In the genomic region with DNA sequence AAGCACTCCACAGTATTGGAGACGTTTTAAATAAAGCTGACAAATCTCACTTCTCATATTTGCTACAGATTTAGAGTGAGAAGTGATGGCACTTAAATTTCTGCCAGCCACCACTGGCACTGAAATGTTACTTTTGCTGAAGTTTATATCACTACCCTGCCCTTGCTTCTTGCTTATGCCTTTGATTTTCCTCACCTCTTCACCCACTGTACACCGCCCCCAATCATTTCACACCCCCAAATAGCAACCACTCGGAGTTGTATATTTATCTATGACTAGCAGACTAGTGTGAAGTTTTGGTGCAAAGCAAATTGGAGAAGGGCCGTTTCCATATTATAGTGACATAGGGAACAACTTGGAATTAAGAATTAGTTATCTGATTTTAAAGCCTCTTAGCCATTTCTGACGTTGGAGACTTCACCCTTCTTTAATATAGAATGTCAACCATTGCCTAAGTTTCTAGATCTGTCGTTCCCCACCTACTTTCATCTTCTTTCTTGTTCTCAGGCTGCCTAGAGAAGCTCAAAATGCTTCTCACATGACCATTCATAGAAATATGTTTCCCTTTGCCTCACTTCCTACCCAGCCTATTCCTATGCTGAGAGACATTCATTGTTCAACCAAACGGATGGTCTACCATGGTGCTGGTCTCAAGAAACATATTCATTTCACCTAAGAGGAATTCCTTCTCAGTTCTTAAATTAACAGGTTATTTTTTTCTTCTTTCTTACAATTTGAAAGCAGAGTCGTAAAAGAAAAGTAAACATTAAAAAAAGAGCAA, we compare ENCODE assay signal across 20 cellular contexts. TPM values are rescaled to one million over a fixed set of nuclear protein-coding genes. Genes with fewer than 3 reads are reported as not detected.
A peak's percentile ranks its signal among the peaks of the same experiment; 100 is the strongest.
DNase-seq lines count a peak whose midpoint lies in the region; ATAC-seq and TF ChIP-seq lines count a peak whose summit lies in the region.
"Had no signal": no experiment of that assay in that cellular context is flagged by ENCODE, and none has a peak within 500 bp of the region (broad histone marks: within the 10 kb centered on the region; RNA-seq: fewer than 3 reads in every experiment).

No MANE protein-coding gene starts in this region.

- no peak overlapping the region for H2AFZ ChIP-seq in IMR-90 (replicated peaks; ENCODE audit: low read length, poor library complexity)

- no peak overlapping the region for H3K4me3 ChIP-seq in IMR-90 (ENCODE audit: insufficient read depth, low read depth, low read length)
- H3K4me3 ChIP-seq: Peyer's patch, SJCRH30 had no signal

- CTCF ChIA-PET in Calu3 (lab: Charles Lee) (no interaction called here), IMR-90 (lab: Yijun Ruan, JAX) (no interaction called here)

- H3K27me3 ChIP-seq in IMR-90 (ENCODE audit: control insufficient read depth, insufficient read depth, low read length): no peaks in the 10 kb centered on the region
- H3K27me3 ChIP-seq: Peyer's patch, SJCRH30 had no signal

- H3K79me1 ChIP-seq in IMR-90 (ENCODE audit: low read depth in 1 of 2, low read length in 2 of 2): no peaks in the 10 kb centered on the region

- no peak overlapping the region for H2BK15ac ChIP-seq in IMR-90 (ENCODE audit: low read depth, low read length)

- H3K36me3 ChIP-seq in IMR-90 (ENCODE audit: control insufficient read depth, insufficient read depth, low read length): no peaks in the 10 kb centered on the region
- H3K36me3 ChIP-seq: Peyer's patch, SJCRH30 had no signal

- no peak overlapping the region for H3K4me2 ChIP-seq in IMR-90 (ENCODE audit: low read depth, low read length)
- H3K4me2 ChIP-seq: KMS-11 had no signal

- H3K4ac ChIP-seq in IMR-90 (ENCODE audit: low read depth, low read length): no peak overlapping the region

- H3K14ac ChIP-seq in IMR-90 (replicated peaks; ENCODE audit: low read depth, low read length): no peak overlapping the region

- H3K4me3 Mint-ChIP-seq in Calu3 (ENCODE audit: low read depth, unreplicated experiment) (no peak overlapping the region), progenitor cell of endocrine pancreas (ENCODE audit: low read depth) (no peak overlapping the region)
- H3K4me3 Mint-ChIP-seq: CD8-positive, alpha-beta memory T cell had no signal

- no peak overlapping the region for H2AK9ac ChIP-seq in IMR-90 (replicated peaks; ENCODE audit: low read depth, low read length, poor library complexity)

- H3K27ac Mint-ChIP-seq in Calu3 (ENCODE audit: unreplicated experiment): peak overlapping the region; percentile 52
- H3K27ac Mint-ChIP-seq in progenitor cell of endocrine pancreas: peak overlapping the region; percentile 40
- H3K27ac Mint-ChIP-seq: CD8-positive, alpha-beta memory T cell had no signal

- POLR2A ChIA-PET in IMR-90 (lab: Charles Lee; ENCODE audit: unreplicated experiment): no interaction called here

- no peaks in the 10 kb centered on the region for H3K9me3 ChIP-seq in IMR-90 (ENCODE audit: control insufficient read depth, insufficient read depth, low read length)
- H3K9me3 ChIP-seq: Peyer's patch, SJCRH30 had no signal

- ATAC-seq in IMR-90 (ENCODE audit: low read depth): no peak
- ATAC-seq in HG03196 (IDR thresholded peaks at IDR 0.05; ENCODE audit: unreplicated experiment): no peak
- no peak for ATAC-seq in HG03565 (IDR thresholded peaks at IDR 0.05; ENCODE audit: unreplicated experiment)

- H3K36me3 Mint-ChIP-seq in Calu3 (ENCODE audit: insufficient read depth, unreplicated experiment) (peaks cover 7% of the 10 kb centered on the region), progenitor cell of endocrine pancreas (ENCODE audit: insufficient read depth) (no peaks in the 10 kb centered on the region)
- H3K36me3 Mint-ChIP-seq: CD8-positive, alpha-beta memory T cell had no signal

- dilution Hi-C loops in IMR-90 (cut with HindIII; ENCODE audit: low sequenced_read_pairs, unreplicated experiment): no loop called here

- H3K18ac ChIP-seq in IMR-90 (ENCODE audit: low read depth, low read length): peak overlapping the region; percentile 51; the same call in 1 of the 2 replicates

- H3K56ac ChIP-seq in IMR-90 (ENCODE audit: extremely low read depth, insufficient read depth, low read length): no peak overlapping the region

- no peak for TF ChIP-seq RAD21 in IMR-90 (IDR thresholded peaks at IDR 0.05; ENCODE audit: low read length)

- no peak overlapping the region for H2BK20ac ChIP-seq in IMR-90 (ENCODE audit: low read depth, low read length)

- no peak overlapping the region for H2AK5ac ChIP-seq in IMR-90 (ENCODE audit: low read depth, low read length)

- DNase-seq in Calu3 (no peak), IMR-90 (no peak), epithelial cell of prostate (ENCODE audit: low read depth, low spot score) (no peak), progenitor cell of endocrine pancreas (ENCODE audit: low spot score, unreplicated experiment) (no peak), GM19240 (ENCODE audit: insufficient read length, low spot score) (no peak)
- DNase-seq: CD8-positive, alpha-beta memory T cell; DMS53; GDM1; NCI-H1694; NCI-H2081; NCI-H2171; NCI-H345; NCI-H524; NCI-H774; Peyer's patch; SJCRH30 had no signal

- H4K8ac ChIP-seq in IMR-90 (ENCODE audit: low read depth in 2 of 2, low read length in 2 of 2): no peak overlapping the region

- no peak overlapping the region for H4K5ac ChIP-seq in IMR-90 (ENCODE audit: low read depth, low read length)

- H3K27ac ChIP-seq in IMR-90 (ENCODE audit: insufficient read depth, low read length) (no peak overlapping the region), epithelial cell of prostate (peak overlapping the region; percentile 31)
- H3K27ac ChIP-seq: C4-2B, KMS-11, Peyer's patch, SJCRH30 had no signal

- H3K27me3 Mint-ChIP-seq in Calu3 (ENCODE audit: unreplicated experiment) (no peaks in the 10 kb centered on the region), progenitor cell of endocrine pancreas (no peaks in the 10 kb centered on the region)

- no peaks in the 10 kb centered on the region for H3K9me1 ChIP-seq in IMR-90 (ENCODE audit: insufficient read depth, low read length)

- no peak overlapping the region for H4K91ac ChIP-seq in IMR-90 (ENCODE audit: insufficient read depth, low read depth, low read length)

- H3K9me3 Mint-ChIP-seq in Calu3 (ENCODE audit: low read depth, unreplicated experiment) (peaks cover 4% of the 10 kb centered on the region), progenitor cell of endocrine pancreas (ENCODE audit: low read depth) (no peaks in the 10 kb centered on the region)

- BruUV-seq in Calu3 (replicated peaks; lab: Mats Ljungman, UMichigan) (no TSS peak), IMR-90 (replicated peaks; lab: Mats Ljungman, UMichigan) (no TSS peak)

- no peak overlapping the region for H2BK5ac ChIP-seq in IMR-90 (ENCODE audit: low read depth, low read length, poor library complexity, severe bottlenecking)

- no peak overlapping the region for H3K23ac ChIP-seq in IMR-90 (ENCODE audit: low read depth, low read length)

- H3K9ac ChIP-seq in IMR-90 (ENCODE audit: low read depth, low read length): no peak overlapping the region
- H3K9ac ChIP-seq: KMS-11 had no signal

- no peak for TF ChIP-seq POLR2A in IMR-90 (IDR thresholded peaks at IDR 0.05; ENCODE audit: low read depth, low read length)

- H4K20me1 ChIP-seq in IMR-90 (ENCODE audit: insufficient read depth, low read length): no peaks in the 10 kb centered on the region

- 72% methylated on average over 2 of the region's 8 CpGs; no CpG with 5 or more reads in 1 of the 2 experiments for WGBS in IMR-90 (ENCODE audit: extremely low coverage in 2 of 2, insufficient read length in 1 of 2), 2 experiments

- H3K4me1 Mint-ChIP-seq in Calu3 (ENCODE audit: low read depth, unreplicated experiment) (peaks cover 9% of the 10 kb centered on the region), progenitor cell of endocrine pancreas (ENCODE audit: low read depth) (peaks cover 14% of the 10 kb centered on the region)
- H3K4me1 Mint-ChIP-seq: CD8-positive, alpha-beta memory T cell had no signal

- in situ Hi-C loops in IMR-90 (cut with MboI; ENCODE audit: low sequenced_read_pairs): no loop called here

- no peak overlapping the region for H2BK120ac ChIP-seq in IMR-90 (ENCODE audit: low read depth, low read length)

- H3K4me1 ChIP-seq in IMR-90 (ENCODE audit: control insufficient read depth, insufficient read depth, low read length): no peaks in the 10 kb centered on the region; the same call in 1 of the 2 replicates
- H3K4me1 ChIP-seq: Peyer's patch had no signal

- intact Hi-C loops in Calu3 (cut with micrococcal nuclease; ENCODE audit: unreplicated experiment) (no loop called here), IMR-90 (cut with micrococcal nuclease) (no loop called here)

- no peak for TF ChIP-seq CTCF in Calu3 (IDR thresholded peaks at IDR 0.05; ENCODE audit: unreplicated experiment)
- TF ChIP-seq CTCF in IMR-90 (conservative IDR thresholded peaks at IDR 0.05; ENCODE audit: low read depth, low read length): no peak
- TF ChIP-seq CTCF in progenitor cell of endocrine pancreas (IDR thresholded peaks at IDR 0.05; ENCODE audit: unreplicated experiment): no peak

TF ChIP-seq in IMR-90, 13 proteins besides CTCF, POLR2A, EP300 and RAD21 (continues in another document):
- no peak for TF ChIP-seq MAZ (IDR thresholded peaks at IDR 0.05; ENCODE audit: borderline replicate concordance, low read depth, low read length)
- no peak for TF ChIP-seq CHD1 (IDR thresholded peaks at IDR 0.05; ENCODE audit: low read depth, low read length)
- TF ChIP-seq USF2 (IDR thresholded peaks at IDR 0.05; ENCODE audit: low read depth, low read length): no peak
- TF ChIP-seq FOS (IDR thresholded peaks at IDR 0.05; ENCODE audit: low read depth, low read length): no peak
- TF ChIP-seq MAFK (IDR thresholded peaks at IDR 0.05; ENCODE audit: low read depth, low read length): no peak
- TF ChIP-seq RCOR1 (IDR thresholded peaks at IDR 0.05; ENCODE audit: insufficient replicate concordance, low read length): no peak
- no peak for TF ChIP-seq MXI1 (IDR thresholded peaks at IDR 0.05; ENCODE audit: borderline replicate concordance, low read depth, low read length)
- no peak for TF ChIP-seq NFE2L2 (IDR thresholded peaks at IDR 0.05; ENCODE audit: low read depth, low read length)
- no peak for TF ChIP-seq CEBPB (IDR thresholded peaks at IDR 0.05; ENCODE audit: low read depth, low read length)
- TF ChIP-seq BHLHE40 (IDR thresholded peaks at IDR 0.05; ENCODE audit: low read depth, low read length): no peak
- no peak for TF ChIP-seq RFX5 (IDR thresholded peaks at IDR 0.05; ENCODE audit: low read depth, low read length)

RNA-seq across cellular contexts. Expression of gene SLC7A11, which starts 20.1 kb away (rescaled TPM):
- total RNA-seq in Calu3 (2022) (37.7 and 49.4 TPM in 2 replicates), IMR-90 (2012; rRNA removed) (24.7 and 35.6 TPM in 2 replicates), progenitor cell of endocrine pancreas (8.2 and 12.3 TPM in 2 replicates)
- polyA plus RNA-seq in IMR-90 (2012; rRNA removed): 5.6 and 8.3 TPM in 2 replicates
- 1.1 and 1.5 TPM in 2 replicates for polyA plus RNA-seq in IMR-90 (2012; cell fraction: cytosol; rRNA removed)
- 1.2 and 14.0 TPM in 2 replicates for polyA plus RNA-seq in IMR-90 (2012; cell fraction: nucleus; rRNA removed; ENCODE audit: low replicate concordance)
- polyA plus RNA-seq: CD8-positive, alpha-beta memory T cell had no signal
